Comparison of ENCODE assay signal across 1 cellular context in the genomic region with DNA sequence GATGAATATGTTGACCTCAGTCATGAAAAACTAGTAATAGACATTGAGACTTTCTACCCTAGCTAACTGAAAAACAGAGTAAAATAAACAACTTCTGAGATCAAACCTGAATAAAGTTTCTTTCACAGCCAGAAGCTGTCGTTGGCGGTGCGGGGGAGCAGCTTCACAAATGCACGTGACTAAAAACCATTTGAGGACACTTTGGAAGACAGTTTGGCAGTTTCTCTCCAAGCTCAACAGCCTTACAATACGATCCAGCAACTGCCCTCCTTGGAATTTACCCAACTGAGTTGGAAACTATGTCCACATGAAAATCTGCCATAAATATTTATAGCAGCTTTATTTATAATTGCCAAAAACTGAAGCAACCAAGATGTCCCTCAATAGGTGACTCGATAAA.
TF ChIP-seq lines count a peak whose summit lies in the region.

No MANE protein-coding gene starts in this region.

TF ChIP-seq in K562, 482 proteins besides CTCF, POLR2A, EP300 and RAD21 (continued from another document and continues in another):
- TF ChIP-seq ZBTB40 (IDR thresholded peaks at IDR 0.05) = peak; percentile 73
- no peak for TF ChIP-seq ZBTB40 (CRISPR knock-in tag; IDR thresholded peaks at IDR 0.05)
- no peak for TF ChIP-seq ARID3B (CRISPR knock-in tag; IDR thresholded peaks at IDR 0.05; ENCODE audit: borderline replicate concordance)
- TF ChIP-seq, protein P1, sequence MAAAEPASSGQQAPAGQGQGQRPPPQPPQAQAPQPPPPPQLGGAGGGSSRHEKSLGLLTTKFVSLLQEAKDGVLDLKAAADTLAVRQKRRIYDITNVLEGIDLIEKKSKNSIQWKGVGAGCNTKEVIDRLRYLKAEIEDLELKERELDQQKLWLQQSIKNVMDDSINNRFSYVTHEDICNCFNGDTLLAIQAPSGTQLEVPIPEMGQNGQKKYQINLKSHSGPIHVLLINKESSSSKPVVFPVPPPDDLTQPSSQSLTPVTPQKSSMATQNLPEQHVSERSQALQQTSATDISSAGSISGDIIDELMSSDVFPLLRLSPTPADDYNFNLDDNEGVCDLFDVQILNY (CRISPR knock-in tag; IDR thresholded peaks at IDR 0.05) = no peak
- no peak for TF ChIP-seq ZNF253 (CRISPR knock-in tag; conservative IDR thresholded peaks at IDR 0.05)
- no peak for TF ChIP-seq TBL1XR1 (IDR thresholded peaks at IDR 0.05; ENCODE audit: low read length in 2 of 2)
- TF ChIP-seq E2F1 (CRISPR knock-in tag; IDR thresholded peaks at IDR 0.05) = no peak
- no peak for TF ChIP-seq BRD9 (IDR thresholded peaks at IDR 0.05; ENCODE audit: low read depth, partially characterized antibody)
- peak; percentile 26; the same call in 1 of the 2 replicates for TF ChIP-seq RAD51 (IDR thresholded peaks at IDR 0.05; ENCODE audit: borderline replicate concordance, low read depth)
- peak; percentile 22; the same call in 1 of the 2 replicates for TF ChIP-seq TOE1 (IDR thresholded peaks at IDR 0.05; ENCODE audit: borderline replicate concordance)
- TF ChIP-seq TOE1 (CRISPR knock-in tag; IDR thresholded peaks at IDR 0.05; ENCODE audit: borderline replicate concordance, low read depth) = no peak
- no peak for TF ChIP-seq SMARCA4 (IDR thresholded peaks at IDR 0.05)
- TF ChIP-seq BRCA1 (IDR thresholded peaks at IDR 0.05) = no peak
- TF ChIP-seq BRCA1 (CRISPR knock-in tag; IDR thresholded peaks at IDR 0.05) = no peak
- TF ChIP-seq MCM2 (IDR thresholded peaks at IDR 0.05; ENCODE audit: low read depth) = no peak
- TF ChIP-seq SPI1 (IDR thresholded peaks at IDR 0.05; ENCODE audit: borderline replicate concordance, low read depth, low read length) = no peak
- TF ChIP-seq ZBTB26 (CRISPR knock-in tag; IDR thresholded peaks at IDR 0.05) = no peak
- TF ChIP-seq TFE3 (CRISPR knock-in tag; IDR thresholded peaks at IDR 0.05) = peak; percentile 52
- TF ChIP-seq KHSRP (IDR thresholded peaks at IDR 0.05) = no peak
- TF ChIP-seq ZNF175 (CRISPR knock-in tag; IDR thresholded peaks at IDR 0.05; ENCODE audit: low read depth) = no peak
- TF ChIP-seq HNRNPH1 (optimal IDR thresholded peaks at IDR 0.05; ENCODE audit: low read depth, low read length) = no peak
- no peak for TF ChIP-seq KAT2B (IDR thresholded peaks at IDR 0.05; ENCODE audit: low read depth, low read length)
- no peak for TF ChIP-seq ZFP1 (CRISPR knock-in tag; IDR thresholded peaks at IDR 0.05)
- peak; percentile 60 for TF ChIP-seq BHLHE40 (IDR thresholded peaks at IDR 0.05; ENCODE audit: low read length)
- TF ChIP-seq, protein P2, sequence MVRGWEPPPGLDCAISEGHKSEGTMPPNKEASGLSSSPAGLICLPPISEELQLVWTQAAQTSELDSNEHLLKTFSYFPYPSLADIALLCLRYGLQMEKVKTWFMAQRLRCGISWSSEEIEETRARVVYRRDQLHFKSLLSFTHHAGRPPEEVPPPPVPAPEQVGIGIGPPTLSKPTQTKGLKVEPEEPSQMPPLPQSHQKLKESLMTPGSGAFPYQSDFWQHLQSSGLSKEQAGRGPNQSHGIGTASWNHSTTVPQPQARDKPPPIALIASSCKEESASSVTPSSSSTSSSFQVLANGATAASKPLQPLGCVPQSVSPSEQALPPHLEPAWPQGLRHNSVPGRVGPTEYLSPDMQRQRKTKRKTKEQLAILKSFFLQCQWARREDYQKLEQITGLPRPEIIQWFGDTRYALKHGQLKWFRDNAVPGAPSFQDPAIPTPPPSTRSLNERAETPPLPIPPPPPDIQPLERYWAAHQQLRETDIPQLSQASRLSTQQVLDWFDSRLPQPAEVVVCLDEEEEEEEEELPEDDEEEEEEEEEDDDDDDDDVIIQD (CRISPR knock-in tag; IDR thresholded peaks at IDR 0.05) = no peak
- no peak for TF ChIP-seq ILF3 (IDR thresholded peaks at IDR 0.05; ENCODE audit: borderline replicate concordance)
- no peak for TF ChIP-seq RBM22 (IDR thresholded peaks at IDR 0.05; ENCODE audit: low read depth, low read length, poor library complexity, severe bottlenecking)
- no peak for TF ChIP-seq POLR2G (IDR thresholded peaks at IDR 0.05; ENCODE audit: low read depth, low read length)
- TF ChIP-seq, protein P3, sequence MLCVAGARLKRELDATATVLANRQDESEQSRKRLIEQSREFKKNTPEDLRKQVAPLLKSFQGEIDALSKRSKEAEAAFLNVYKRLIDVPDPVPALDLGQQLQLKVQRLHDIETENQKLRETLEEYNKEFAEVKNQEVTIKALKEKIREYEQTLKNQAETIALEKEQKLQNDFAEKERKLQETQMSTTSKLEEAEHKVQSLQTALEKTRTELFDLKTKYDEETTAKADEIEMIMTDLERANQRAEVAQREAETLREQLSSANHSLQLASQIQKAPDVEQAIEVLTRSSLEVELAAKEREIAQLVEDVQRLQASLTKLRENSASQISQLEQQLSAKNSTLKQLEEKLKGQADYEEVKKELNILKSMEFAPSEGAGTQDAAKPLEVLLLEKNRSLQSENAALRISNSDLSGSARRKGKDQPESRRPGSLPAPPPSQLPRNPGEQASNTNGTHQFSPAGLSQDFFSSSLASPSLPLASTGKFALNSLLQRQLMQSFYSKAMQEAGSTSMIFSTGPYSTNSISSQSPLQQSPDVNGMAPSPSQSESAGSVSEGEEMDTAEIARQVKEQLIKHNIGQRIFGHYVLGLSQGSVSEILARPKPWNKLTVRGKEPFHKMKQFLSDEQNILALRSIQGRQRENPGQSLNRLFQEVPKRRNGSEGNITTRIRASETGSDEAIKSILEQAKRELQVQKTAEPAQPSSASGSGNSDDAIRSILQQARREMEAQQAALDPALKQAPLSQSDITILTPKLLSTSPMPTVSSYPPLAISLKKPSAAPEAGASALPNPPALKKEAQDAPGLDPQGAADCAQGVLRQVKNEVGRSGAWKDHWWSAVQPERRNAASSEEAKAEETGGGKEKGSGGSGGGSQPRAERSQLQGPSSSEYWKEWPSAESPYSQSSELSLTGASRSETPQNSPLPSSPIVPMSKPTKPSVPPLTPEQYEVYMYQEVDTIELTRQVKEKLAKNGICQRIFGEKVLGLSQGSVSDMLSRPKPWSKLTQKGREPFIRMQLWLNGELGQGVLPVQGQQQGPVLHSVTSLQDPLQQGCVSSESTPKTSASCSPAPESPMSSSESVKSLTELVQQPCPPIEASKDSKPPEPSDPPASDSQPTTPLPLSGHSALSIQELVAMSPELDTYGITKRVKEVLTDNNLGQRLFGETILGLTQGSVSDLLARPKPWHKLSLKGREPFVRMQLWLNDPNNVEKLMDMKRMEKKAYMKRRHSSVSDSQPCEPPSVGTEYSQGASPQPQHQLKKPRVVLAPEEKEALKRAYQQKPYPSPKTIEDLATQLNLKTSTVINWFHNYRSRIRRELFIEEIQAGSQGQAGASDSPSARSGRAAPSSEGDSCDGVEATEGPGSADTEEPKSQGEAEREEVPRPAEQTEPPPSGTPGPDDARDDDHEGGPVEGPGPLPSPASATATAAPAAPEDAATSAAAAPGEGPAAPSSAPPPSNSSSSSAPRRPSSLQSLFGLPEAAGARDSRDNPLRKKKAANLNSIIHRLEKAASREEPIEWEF (CRISPR knock-in tag; IDR thresholded peaks at IDR 0.05) = no peak
- no peak for TF ChIP-seq CEBPB (tag; IDR thresholded peaks at IDR 0.05)
- TF ChIP-seq KAT8 (IDR thresholded peaks at IDR 0.05; ENCODE audit: low read depth) = no peak
